ENCODE assay signal across 11 cellular contexts in genomic region chr3:60657972-60658371, GRCh38.
DNase-seq lines count a peak whose midpoint lies in the region; ATAC-seq and TF ChIP-seq lines count a peak whose summit lies in the region.
"Had no signal": no experiment of that assay in that cellular context is flagged by ENCODE, and none has a peak within 500 bp of the region (broad histone marks: within the 10 kb centered on the region; RNA-seq: fewer than 3 reads in every experiment).

No MANE protein-coding gene starts in this region.

- H3K9me3 Mint-ChIP-seq in stimulated activated naive B cell treated with anti-CD40 and anti-IgM and Interleukin-4, amounts not matched to agents 10 μg/mL and 1 μg/mL and 100 μg/mL, for 72 hours, result peaks cover 20 to 22% of the 10 kb centered on the region in 2 donors

- no peaks in the 10 kb centered on the region for H3K4me1 ChIP-seq in tibial artery
- no peaks in the 10 kb centered on the region for H3K4me1 ChIP-seq in heart left ventricle

- no peak for DNase-seq in stimulated activated naive B cell treated with anti-CD40 and anti-IgM and Interleukin-4, amounts not matched to agents 10 μg/mL and 1 μg/mL and 100 μg/mL, for 72 hours
- DNase-seq in activated CD4-positive, alpha-beta T cell treated with anti-CD3 and anti-CD28 coated beads, Interleukin-2, amount 50 U/mL, for 48 hours, result no peak
- no peak for DNase-seq in tibial artery
- no peak for DNase-seq in heart left ventricle
- DNase-seq: COR-L47; Karpas-422; stimulated activated CD4-positive, alpha-beta T cell treated with anti-CD3 and anti-CD28 coated beads, Interleukin-4, amount 100 ng/mL, for 24 hours had no signal

- peaks cover 4 to 12% of the 10 kb centered on the region in 2 donors for H3K4me1 Mint-ChIP-seq in stimulated activated naive B cell treated with anti-CD40 and anti-IgM and Interleukin-4, amounts not matched to agents 10 μg/mL and 1 μg/mL and 100 μg/mL, for 72 hours

- intact Hi-C loops in tibial artery (cut with DNase I; ENCODE audit: low total_unique reads), result no loop called here
- intact Hi-C loops in heart left ventricle (cut with DNase I), result no loop called here

- H3K27ac ChIP-seq in tibial artery, result no peak overlapping the region
- no peak overlapping the region for H3K27ac ChIP-seq in heart left ventricle

- 81 to 91% (median 85%) methylated on average over 2 of the region's 2 CpGs for WGBS in heart left ventricle, 4 donors

- H3K36me3 ChIP-seq in tibial artery (no peaks in the 10 kb centered on the region), heart left ventricle (no peaks in the 10 kb centered on the region)

- peaks cover 0 to 5% of the 10 kb centered on the region in 2 donors for H3K36me3 Mint-ChIP-seq in stimulated activated naive B cell treated with anti-CD40 and anti-IgM and Interleukin-4, amounts not matched to agents 10 μg/mL and 1 μg/mL and 100 μg/mL, for 72 hours

- H3K27me3 Mint-ChIP-seq in stimulated activated naive B cell treated with anti-CD40 and anti-IgM and Interleukin-4, amounts not matched to agents 10 μg/mL and 1 μg/mL and 100 μg/mL, for 72 hours, result no peaks in the 10 kb centered on the region

- no peak for TF ChIP-seq POLR2A in heart left ventricle (IDR thresholded peaks at IDR 0.05)

- H3K9me3 ChIP-seq in tibial artery, result peaks cover 0 to 8% (median 7%) of the 10 kb centered on the region in 3 donors
- peaks cover 0 to 37% (median 5%) of the 10 kb centered on the region in 12 donors for H3K9me3 ChIP-seq in heart left ventricle

- H3K4me3 ChIP-seq in tibial artery (no peak overlapping the region), heart left ventricle (no peak overlapping the region)

- no peak overlapping the region for H3K27ac Mint-ChIP-seq in stimulated activated naive B cell treated with anti-CD40 and anti-IgM and Interleukin-4, amounts not matched to agents 10 μg/mL and 1 μg/mL and 100 μg/mL, for 72 hours
- H3K27ac Mint-ChIP-seq: activated naive CD4-positive, alpha-beta T cell treated with anti-CD3 and anti-CD28 coated beads, Interleukin-2, amount 50 U/mL, for 72 hours had no signal

- no peak overlapping the region for H3K4me3 Mint-ChIP-seq in stimulated activated naive B cell treated with anti-CD40 and anti-IgM and Interleukin-4, amounts not matched to agents 10 μg/mL and 1 μg/mL and 100 μg/mL, for 72 hours

- ATAC-seq in GM19324 (IDR thresholded peaks at IDR 0.05; ENCODE audit: low FRiP score, unreplicated experiment) (peak; percentile 81), GM21825 (IDR thresholded peaks at IDR 0.05; ENCODE audit: unreplicated experiment) (peak; percentile 89), HG03139 (IDR thresholded peaks at IDR 0.05; ENCODE audit: unreplicated experiment) (peak; percentile 73), heart left ventricle (no peak)
- peak; percentile 94 to 95 for ATAC-seq in stimulated activated naive B cell treated with anti-CD40 and anti-IgM and Interleukin-4, amounts not matched to agents 10 μg/mL and 1 μg/mL and 100 μg/mL, for 72 hours (replicated peaks)

- H3K27me3 ChIP-seq in tibial artery (no peaks in the 10 kb centered on the region), heart left ventricle (no peaks in the 10 kb centered on the region)

- TF ChIP-seq CTCF in tibial artery (IDR thresholded peaks at IDR 0.05) (no peak), heart left ventricle (IDR thresholded peaks at IDR 0.05) (no peak)

Comparison
In these comparisons a context has a peak if more than half of its experiments do, and no peak if none do; other contexts are left out.
1. ATAC-seq: peak in GM19324 (single experiment), GM21825 (single experiment), HG03139 (single experiment) and stimulated activated naive B cell treated with anti-CD40 and anti-IgM and Interleukin-4, amounts not matched to agents 10 μg/mL and 1 μg/mL and 100 μg/mL, for 72 hours (2 of 2); none in heart left ventricle (0 of 4).